In genomic region chr6:149075616-149076354, GRCh38 we compare ENCODE assay signal across 15 cellular contexts.
DNase-seq lines count a peak whose midpoint lies in the region; ATAC-seq and TF ChIP-seq lines count a peak whose summit lies in the region.
"Had no signal": no experiment of that assay in that cellular context is flagged by ENCODE, and none has a peak within 500 bp of the region (broad histone marks: within the 10 kb centered on the region; RNA-seq: fewer than 3 reads in every experiment).

No MANE protein-coding gene starts in this region.

- CTCF ChIA-PET in activated CD4-positive, alpha-beta T cell treated with anti-CD3 and anti-CD28 coated beads for 36 hours (lab: Charles Lee), result interaction anchor here (0.6 to 5.4 kb wide), 12 partner anchors 10 to 844 kb away, joined by 3 to 51 read pairs (median 4); no protein-coding TSS in a partner anchor
- CTCF ChIA-PET in HEK293 (lab: Yijun Ruan, JAX), result interaction anchor here (0.5 to 5.2 kb wide), 10 partner anchors 11 to 498 kb away, joined by 3 to 34 read pairs (median 6); no protein-coding TSS in a partner anchor

- peak; percentile 41 for DNase-seq in activated CD4-positive, alpha-beta T cell treated with anti-CD3 and anti-CD28 coated beads for 36 hours
- DNase-seq in activated CD4-positive, alpha-beta T cell treated with anti-CD3 and anti-CD28 coated beads for 4 hours, result no peak
- no peak for DNase-seq in activated naive CD8-positive, alpha-beta T cell treated with anti-CD3 and anti-CD28 coated beads, Interleukin-2, amount 50 U/mL, for 24 hours
- DNase-seq in osteoblast (ENCODE audit: insufficient read length, low spot score, missing footprints), result peak; percentile 14
- DNase-seq in head of caudate nucleus, result no peak
- no peak for DNase-seq in MV-4-11 (lab: John Stamatoyannopoulos, UW)
- DNase-seq: NCI-H187; pancreas; stimulated activated CD4-positive, alpha-beta T cell treated with anti-CD3 and anti-CD28 coated beads, Interleukin-4, amount 100 ng/mL, for 1 hour; tibial artery had no signal

- ATAC-seq in activated CD4-positive, alpha-beta T cell treated with anti-CD3 and anti-CD28 coated beads for 36 hours, result peak; percentile 77
- peak; percentile 52 for ATAC-seq in activated naive CD8-positive, alpha-beta T cell treated with anti-CD3 and anti-CD28 coated beads, Interleukin-2, amount 50 U/mL, for 24 hours
- no peak for ATAC-seq in HG02884 (IDR thresholded peaks at IDR 0.05; ENCODE audit: unreplicated experiment)

- H3K27me3 Mint-ChIP-seq in activated CD4-positive, alpha-beta T cell treated with anti-CD3 and anti-CD28 coated beads for 36 hours, result no peaks in the 10 kb centered on the region
- H3K27me3 Mint-ChIP-seq in activated naive CD8-positive, alpha-beta T cell treated with anti-CD3 and anti-CD28 coated beads, Interleukin-2, amount 50 U/mL, for 24 hours, result no peaks in the 10 kb centered on the region

- no peaks in the 10 kb centered on the region for H3K79me2 ChIP-seq in osteoblast (ENCODE audit: insufficient read depth, low read length)

- TF ChIP-seq CTCF in HEK293 (tag by site-specific recombination; IDR thresholded peaks at IDR 0.05), result no peak
- TF ChIP-seq CTCF in osteoblast (IDR thresholded peaks at IDR 0.05; ENCODE audit: extremely low read depth, low read depth, low read length), result no peak

- peaks cover 36% of the 10 kb centered on the region for H3K4me1 Mint-ChIP-seq in activated CD4-positive, alpha-beta T cell treated with anti-CD3 and anti-CD28 coated beads for 36 hours
- peaks cover 23% of the 10 kb centered on the region for H3K4me1 Mint-ChIP-seq in activated naive CD8-positive, alpha-beta T cell treated with anti-CD3 and anti-CD28 coated beads, Interleukin-2, amount 50 U/mL, for 24 hours

- H3K4me1 ChIP-seq in HEK293 (ENCODE audit: control insufficient read depth, insufficient read depth, low read length), result peaks cover 32% of the 10 kb centered on the region
- H3K4me1 ChIP-seq in osteoblast (ENCODE audit: insufficient read depth, low read length), result peaks cover 28% of the 10 kb centered on the region
- H3K4me1 ChIP-seq: HAP-1 had no signal

- H3K4me3 Mint-ChIP-seq in activated CD4-positive, alpha-beta T cell treated with anti-CD3 and anti-CD28 coated beads for 36 hours, result peak overlapping the region; percentile 21
- no peak overlapping the region for H3K4me3 Mint-ChIP-seq in activated naive CD8-positive, alpha-beta T cell treated with anti-CD3 and anti-CD28 coated beads, Interleukin-2, amount 50 U/mL, for 24 hours

- H3K36me3 ChIP-seq in HEK293 (ENCODE audit: control insufficient read depth in 2 of 2, insufficient read depth in 1 of 2, low read length in 2 of 2) (peaks cover 0 to 3% of the 10 kb centered on the region in 2 experiments; a peak in 1 of 3 replicates), osteoblast (ENCODE audit: insufficient read depth, low read length) (no peaks in the 10 kb centered on the region)
- H3K36me3 ChIP-seq: ascending aorta, HAP-1, pancreas, tibial artery had no signal

- no peak overlapping the region for H3K4me2 ChIP-seq in osteoblast (ENCODE audit: insufficient read depth, low read length)

- POLR2A ChIA-PET in activated CD4-positive, alpha-beta T cell treated with anti-CD3 and anti-CD28 coated beads for 36 hours (lab: Charles Lee), result interaction anchor here (0.7 to 1.9 kb wide), 6 partner anchors 9 to 1562 kb away, joined by 3 to 7 read pairs (median 4); no protein-coding TSS in a partner anchor
- POLR2A ChIA-PET in HEK293 (lab: Yijun Ruan, JAX), result interaction anchor here (0.5 kb wide), 1 partner anchor 10 kb away, joined by 3 read pairs; no protein-coding TSS in a partner anchor

- no peaks in the 10 kb centered on the region for H3K36me3 Mint-ChIP-seq in activated CD4-positive, alpha-beta T cell treated with anti-CD3 and anti-CD28 coated beads for 36 hours (ENCODE audit: low read depth)
- no peaks in the 10 kb centered on the region for H3K36me3 Mint-ChIP-seq in activated naive CD8-positive, alpha-beta T cell treated with anti-CD3 and anti-CD28 coated beads, Interleukin-2, amount 50 U/mL, for 24 hours (ENCODE audit: low read depth)

- no peak overlapping the region for H3K4me3 ChIP-seq in HEK293 (ENCODE audit: low read depth, low read length)
- H3K4me3 ChIP-seq in osteoblast (ENCODE audit: insufficient read depth, low read length), result no peak overlapping the region
- H3K4me3 ChIP-seq: ascending aorta, esophagus muscularis mucosa, HAP-1, pancreas, tibial artery had no signal

- peak overlapping the region; percentile 52 for H3K27ac Mint-ChIP-seq in activated CD4-positive, alpha-beta T cell treated with anti-CD3 and anti-CD28 coated beads for 36 hours
- no peak overlapping the region for H3K27ac Mint-ChIP-seq in activated naive CD8-positive, alpha-beta T cell treated with anti-CD3 and anti-CD28 coated beads, Interleukin-2, amount 50 U/mL, for 24 hours

- peak overlapping the region; percentile 28 for H3K27ac ChIP-seq in HEK293 (ENCODE audit: extremely low read depth, low read depth, low read length)
- no peak overlapping the region for H3K27ac ChIP-seq in osteoblast (ENCODE audit: low read depth, low read length)
- H3K27ac ChIP-seq: esophagus muscularis mucosa, pancreas, tibial artery had no signal

- H3K9me3 ChIP-seq in HEK293 (ENCODE audit: control insufficient read depth, insufficient read depth, low read depth, low read length) (no peaks in the 10 kb centered on the region), osteoblast (ENCODE audit: low read depth, low read length) (no peaks in the 10 kb centered on the region)
- H3K9me3 ChIP-seq: ascending aorta, esophagus muscularis mucosa, HAP-1, pancreas, tibial artery had no signal

- no peak overlapping the region for H2AFZ ChIP-seq in osteoblast (ENCODE audit: low read length)

- intact Hi-C loops in activated CD4-positive, alpha-beta T cell treated with anti-CD3 and anti-CD28 coated beads for 36 hours (cut with DNase I, micrococcal nuclease), result loop anchor here (1.0 to 5.0 kb wide), 3 partner anchors 43 to 422 kb away; no protein-coding TSS in a partner anchor
- intact Hi-C loops in head of caudate nucleus (cut with DNase I), result no loop called here

- no peaks in the 10 kb centered on the region for H4K20me1 ChIP-seq in osteoblast (ENCODE audit: insufficient read depth, low read length)

- H3K27me3 ChIP-seq in osteoblast (ENCODE audit: insufficient read depth, low read length), result no peaks in the 10 kb centered on the region
- H3K27me3 ChIP-seq: ascending aorta, esophagus muscularis mucosa, pancreas, tibial artery had no signal

- no peaks in the 10 kb centered on the region for H3K9me3 Mint-ChIP-seq in activated CD4-positive, alpha-beta T cell treated with anti-CD3 and anti-CD28 coated beads for 36 hours (ENCODE audit: low read depth)
- H3K9me3 Mint-ChIP-seq in activated naive CD8-positive, alpha-beta T cell treated with anti-CD3 and anti-CD28 coated beads, Interleukin-2, amount 50 U/mL, for 24 hours, result no peaks in the 10 kb centered on the region

TF ChIP-seq in HEK293, 187 proteins besides CTCF, POLR2A, EP300 and RAD21 (continues in another document):
- no peak for TF ChIP-seq ZNF518A (tag by site-specific recombination; conservative IDR thresholded peaks at IDR 0.05; ENCODE audit: low read depth)
- no peak for TF ChIP-seq ZNF776 (tag by site-specific recombination; IDR thresholded peaks at IDR 0.05; ENCODE audit: borderline replicate concordance)
- TF ChIP-seq, protein P1, sequence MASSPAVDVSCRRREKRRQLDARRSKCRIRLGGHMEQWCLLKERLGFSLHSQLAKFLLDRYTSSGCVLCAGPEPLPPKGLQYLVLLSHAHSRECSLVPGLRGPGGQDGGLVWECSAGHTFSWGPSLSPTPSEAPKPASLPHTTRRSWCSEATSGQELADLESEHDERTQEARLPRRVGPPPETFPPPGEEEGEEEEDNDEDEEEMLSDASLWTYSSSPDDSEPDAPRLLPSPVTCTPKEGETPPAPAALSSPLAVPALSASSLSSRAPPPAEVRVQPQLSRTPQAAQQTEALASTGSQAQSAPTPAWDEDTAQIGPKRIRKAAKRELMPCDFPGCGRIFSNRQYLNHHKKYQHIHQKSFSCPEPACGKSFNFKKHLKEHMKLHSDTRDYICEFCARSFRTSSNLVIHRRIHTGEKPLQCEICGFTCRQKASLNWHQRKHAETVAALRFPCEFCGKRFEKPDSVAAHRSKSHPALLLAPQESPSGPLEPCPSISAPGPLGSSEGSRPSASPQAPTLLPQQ (tag by site-specific recombination; IDR thresholded peaks at IDR 0.05), result peak; percentile 50
- TF ChIP-seq ZNF555 (tag by site-specific recombination; conservative IDR thresholded peaks at IDR 0.05), result no peak
- TF ChIP-seq ZFP69B (tag by site-specific recombination; IDR thresholded peaks at IDR 0.05), result 0 out of 2 replicates have a peak, but pooled peaks have one; percentile 35

Comparison
In these comparisons a context has a peak if more than half of its experiments do, and no peak if none do; other contexts are left out.
1. DNase-seq: peak in activated CD4-positive, alpha-beta T cell treated with anti-CD3 and anti-CD28 coated beads for 36 hours (single experiment) and osteoblast (single experiment); none in activated CD4-positive, alpha-beta T cell treated with anti-CD3 and anti-CD28 coated beads for 4 hours (0 of 2), activated naive CD8-positive, alpha-beta T cell treated with anti-CD3 and anti-CD28 coated beads, Interleukin-2, amount 50 U/mL, for 24 hours (single experiment), head of caudate nucleus (0 of 42) and MV-4-11 (single experiment).